In genomic region chr11:68334923-68335322, GRCh38 we compare ENCODE assay signal across 2 cellular contexts.
TF ChIP-seq lines count a peak whose summit lies in the region.

No MANE protein-coding gene starts in this region.

TF ChIP-seq in HepG2, 621 proteins besides CTCF, POLR2A, EP300 and RAD21:
- TF ChIP-seq NR2F1 (CRISPR knock-in tag; IDR thresholded peaks at IDR 0.05) (peak in 1 of 2 experiments; percentile 29; a peak in 1 of 4 replicates), ZXDC (CRISPR knock-in tag; IDR thresholded peaks at IDR 0.05) (no peak), MYPOP (CRISPR knock-in tag; IDR thresholded peaks at IDR 0.05) (no peak), TEAD3 (CRISPR knock-in tag; optimal IDR thresholded peaks at IDR 0.05; ENCODE audit: borderline replicate concordance) (peak; percentile 44), RARA (CRISPR knock-in tag; IDR thresholded peaks at IDR 0.05) (peak; percentile 88), NR2F6 (IDR thresholded peaks at IDR 0.05) (peak; percentile 53), NR2F6 (CRISPR knock-in tag; IDR thresholded peaks at IDR 0.05) (peak; percentile 68), ZNF362 (CRISPR knock-in tag; IDR thresholded peaks at IDR 0.05; ENCODE audit: borderline replicate concordance) (peak; percentile 22; the same call in 1 of the 2 replicates), ZNF317 (CRISPR knock-in tag; IDR thresholded peaks at IDR 0.05) (no peak), ZFP90 (CRISPR knock-in tag; IDR thresholded peaks at IDR 0.05; ENCODE audit: borderline replicate concordance) (no peak), MAFK (conservative IDR thresholded peaks at IDR 0.05 in 1 of 2, IDR thresholded peaks at IDR 0.05 in 1 of 2; ENCODE audit: low read length in 2 of 2) (0 out of 4 replicates have a peak, but pooled peaks of 1 of the 2 experiments have one; percentile 15), RXRA (CRISPR knock-in tag; IDR thresholded peaks at IDR 0.05) (peak; percentile 42; the same call in 1 of the 2 replicates), SAP130 (CRISPR knock-in tag; IDR thresholded peaks at IDR 0.05; ENCODE audit: low read depth) (peak; percentile 25; the same call in 1 of the 2 replicates), RXRB (CRISPR knock-in tag; IDR thresholded peaks at IDR 0.05; ENCODE audit: borderline replicate concordance) (peak; percentile 35; the same call in 1 of the 2 replicates)

TF ChIP-seq in K562, 482 proteins besides CTCF, POLR2A, EP300 and RAD21:
- TF ChIP-seq PRDM10 (IDR thresholded peaks at IDR 0.05; ENCODE audit: partially characterized antibody) (peak; percentile 71), TEAD4 (IDR thresholded peaks at IDR 0.05; ENCODE audit: low read length) (0 out of 2 replicates have a peak, but pooled peaks have one; percentile 12), TEAD4 (CRISPR knock-in tag; IDR thresholded peaks at IDR 0.05; ENCODE audit: borderline replicate concordance) (no peak), ESRRB (CRISPR knock-in tag; IDR thresholded peaks at IDR 0.05; ENCODE audit: borderline replicate concordance) (no peak), MAFG (tag; conservative IDR thresholded peaks at IDR 0.05) (0 out of 2 replicates have a peak, but pooled peaks have one; percentile 44), ZNF324 (CRISPR knock-in tag; IDR thresholded peaks at IDR 0.05) (no peak), NFE2 (IDR thresholded peaks at IDR 0.05; ENCODE audit: low read depth) (peak; percentile 59; the same call in 1 of the 2 replicates), ZNF316 (IDR thresholded peaks at IDR 0.05) (peak; percentile 70), ZNF384 (IDR thresholded peaks at IDR 0.05; ENCODE audit: low read depth, low read length) (peak; percentile 83)
